In genomic region chr19:5966215-5966614, GRCh38 we compare ENCODE assay signal across 12 cellular contexts. TPM values are rescaled to one million over a fixed set of nuclear protein-coding genes. Genes with fewer than 3 reads are reported as not detected.
DNase-seq lines count a peak whose midpoint lies in the region; FAIRE-seq and TF ChIP-seq lines count a peak whose summit lies in the region.
"Had no signal": no experiment of that assay in that cellular context is flagged by ENCODE, and none has a peak within 500 bp of the region (broad histone marks: within the 10 kb centered on the region; RNA-seq: fewer than 3 reads in every experiment).

No MANE protein-coding gene starts in this region.

- DNase-seq in D721Med (ENCODE audit: insufficient read length, low spot score) (no peak), left ventricle myocardium inferior (no peak), putamen (ENCODE audit: low spot score) (peak; percentile 37), EL (no peak), SKM-1 treated with dmso at 0.1 percent for 144 hours (lab: John Stamatoyannopoulos, UW; ENCODE audit: unreplicated experiment) (no peak), MM.1S (no peak), SK-N-DZ (ENCODE audit: low spot score) (no peak)
- no peak for DNase-seq in activated naive CD8-positive, alpha-beta T cell treated with anti-CD3 and anti-CD28 coated beads for 36 hours
- DNase-seq: effector CD4-positive, alpha-beta T cell; NCI-H524 treated with DMSO at 0.1 percent for 48 hours; stimulated activated CD4-positive, alpha-beta T cell treated with anti-CD3 and anti-CD28 coated beads, Interleukin-12 subunit alpha, Interleukin-12 subunit beta, amount 100 ng/mL, for 4 hours; stimulated activated naive B cell treated with anti-CD40 and anti-IgM and Interleukin-4, amounts not matched to agents 10 μg/mL and 1 μg/mL and 100 μg/mL, for 72 hours had no signal

- peak; percentile 38 for FAIRE-seq in D721Med (lab: Jason Lieb, UNC)

- H3K27ac Mint-ChIP-seq in activated naive CD8-positive, alpha-beta T cell treated with anti-CD3 and anti-CD28 coated beads for 36 hours, result peak overlapping the region; percentile 50

- H3K36me3 Mint-ChIP-seq in activated naive CD8-positive, alpha-beta T cell treated with anti-CD3 and anti-CD28 coated beads for 36 hours, result peaks cover 21% of the 10 kb centered on the region

- H3K4me1 ChIP-seq in left ventricle myocardium inferior, result peaks cover 98% of the 10 kb centered on the region
- H3K4me1 ChIP-seq in MM.1S (ENCODE audit: low read length), result peaks cover 35% of the 10 kb centered on the region

- H3K27me3 Mint-ChIP-seq in activated naive CD8-positive, alpha-beta T cell treated with anti-CD3 and anti-CD28 coated beads for 36 hours, result no peaks in the 10 kb centered on the region
- H3K27me3 Mint-ChIP-seq: stimulated activated naive B cell treated with anti-CD40 and anti-IgM and Interleukin-4, amounts not matched to agents 10 μg/mL and 1 μg/mL and 100 μg/mL, for 72 hours had no signal

- H3K4me1 Mint-ChIP-seq in activated naive CD8-positive, alpha-beta T cell treated with anti-CD3 and anti-CD28 coated beads for 36 hours, result peaks cover 83% of the 10 kb centered on the region

- TF ChIP-seq CTCF in D721Med (IDR thresholded peaks at IDR 0.05; ENCODE audit: insufficient read depth, missing control alignments), result no peak
- TF ChIP-seq CTCF in left ventricle myocardium inferior (IDR thresholded peaks at IDR 0.05; ENCODE audit: borderline replicate concordance), result no peak
- TF ChIP-seq CTCF in MM.1S (IDR thresholded peaks at IDR 0.05; ENCODE audit: low read length), result no peak

- no peak overlapping the region for H2AFZ ChIP-seq in MM.1S (ENCODE audit: low read length)

- H3K36me3 ChIP-seq in left ventricle myocardium inferior (no peaks in the 10 kb centered on the region), MM.1S (replicated peaks; ENCODE audit: insufficient read depth, low read length) (0 out of 2 replicates have a peak, but pooled peaks cover 3% of the 10 kb centered on the region)

- H3K9me2 ChIP-seq in MM.1S (replicated peaks; ENCODE audit: insufficient read depth, low read length), result no peaks in the 10 kb centered on the region

- H3K9ac ChIP-seq in MM.1S (ENCODE audit: low read length), result no peak overlapping the region

- H3K4me3 ChIP-seq in left ventricle myocardium inferior, result peak overlapping the region; percentile 15
- no peak overlapping the region for H3K4me3 ChIP-seq in MM.1S (ENCODE audit: low read length)

- peaks cover 99% of the 10 kb centered on the region for H3K79me2 ChIP-seq in MM.1S (ENCODE audit: low read length)

- no peak overlapping the region for H3K4me2 ChIP-seq in MM.1S (ENCODE audit: low read depth, low read length)

- H3K27ac ChIP-seq in left ventricle myocardium inferior (replicated peaks), result peak overlapping the region; percentile 68
- H3K27ac ChIP-seq in MM.1S (ENCODE audit: low read length), result no peak overlapping the region

- intact Hi-C loops in left ventricle myocardium inferior (cut with micrococcal nuclease), result no loop called here

- H3K4me3 Mint-ChIP-seq in activated naive CD8-positive, alpha-beta T cell treated with anti-CD3 and anti-CD28 coated beads for 36 hours, result no peak overlapping the region
- H3K4me3 Mint-ChIP-seq: stimulated activated naive B cell treated with anti-CD40 and anti-IgM and Interleukin-4, amounts not matched to agents 10 μg/mL and 1 μg/mL and 100 μg/mL, for 72 hours had no signal

- no peaks in the 10 kb centered on the region for H3K9me3 ChIP-seq in left ventricle myocardium inferior (replicated peaks)
- H3K9me3 ChIP-seq in MM.1S (replicated peaks; ENCODE audit: insufficient read depth, low read length), result no peaks in the 10 kb centered on the region

- peaks cover 73% of the 10 kb centered on the region for H4K20me1 ChIP-seq in MM.1S (ENCODE audit: insufficient read depth, low read length)

- H3K9me3 Mint-ChIP-seq in activated naive CD8-positive, alpha-beta T cell treated with anti-CD3 and anti-CD28 coated beads for 36 hours, result no peaks in the 10 kb centered on the region
- H3K9me3 Mint-ChIP-seq: stimulated activated naive B cell treated with anti-CD40 and anti-IgM and Interleukin-4, amounts not matched to agents 10 μg/mL and 1 μg/mL and 100 μg/mL, for 72 hours had no signal

- H3F3A ChIP-seq in MM.1S (ENCODE audit: insufficient read depth, low read length), result peaks cover 27% of the 10 kb centered on the region

- H3K27me3 ChIP-seq in left ventricle myocardium inferior (ENCODE audit: low read depth) (no peaks in the 10 kb centered on the region), MM.1S (replicated peaks; ENCODE audit: insufficient read depth, low read length) (no peaks in the 10 kb centered on the region)

RNA-seq across cellular contexts. Expression of gene RANBP3, which starts 11.7 kb away (rescaled TPM):
- total RNA-seq in activated naive CD8-positive, alpha-beta T cell treated with anti-CD3 and anti-CD28 coated beads for 36 hours, result 100 to 1,000 TPM in 1 of 2 experiments, 10 to 100 TPM in 1; 94.0 to 109 TPM
- total RNA-seq in left ventricle myocardium inferior, result 54.8 TPM
- 71.9 and 78.2 TPM in 2 replicates for polyA plus RNA-seq in SK-N-DZ (2014; cell fraction: cytosol; rRNA removed)
- polyA plus RNA-seq in SK-N-DZ (2014; cell fraction: nucleus; rRNA removed), result 54.0 and 151 TPM in 2 replicates

RNA-seq across cellular contexts. Expression of gene CAPS, which starts 52.2 kb away (rescaled TPM):
- 1 to 10 TPM; 1.9 to 2.6 TPM for total RNA-seq in activated naive CD8-positive, alpha-beta T cell treated with anti-CD3 and anti-CD28 coated beads for 36 hours
- 6.1 TPM for total RNA-seq in left ventricle myocardium inferior
- polyA plus RNA-seq in SK-N-DZ (2014; cell fraction: cytosol; rRNA removed), result 3.6 and 5.1 TPM in 2 replicates
- polyA plus RNA-seq in SK-N-DZ (2014; cell fraction: nucleus; rRNA removed), result 8.0 and 11.3 TPM in 2 replicates
